ENCODE assay signal across 8 cellular contexts in genomic region chr10:42475168-42476098, GRCh38.
DNase-seq lines count a peak whose midpoint lies in the region; ATAC-seq, FAIRE-seq and TF ChIP-seq lines count a peak whose summit lies in the region.

No MANE protein-coding gene starts in this region.

- H3K27ac ChIP-seq in SJSA1, result peak overlapping the region; percentile 65
- H3K27ac ChIP-seq in heart right ventricle, result no peak overlapping the region

- H3K4me1 Mint-ChIP-seq in stimulated activated naive CD8-positive, alpha-beta T cell treated with anti-CD3 and anti-CD28 coated beads, Interleukin-15, amount 100 ng/mL, for 72 hours, result peaks cover 13% of the 10 kb centered on the region
- H3K4me1 Mint-ChIP-seq in activated naive CD4-positive, alpha-beta T cell treated with anti-CD3 and anti-CD28 coated beads, Interleukin-2, amount 10 ng/mL, durations not matched to agents 7 days and 5 days, result no peaks in the 10 kb centered on the region

- peaks cover 67% of the 10 kb centered on the region for H3K27me3 Mint-ChIP-seq in stimulated activated naive CD8-positive, alpha-beta T cell treated with anti-CD3 and anti-CD28 coated beads, Interleukin-15, amount 100 ng/mL, for 72 hours
- H3K27me3 Mint-ChIP-seq in activated naive CD4-positive, alpha-beta T cell treated with anti-CD3 and anti-CD28 coated beads, Interleukin-2, amount 10 ng/mL, durations not matched to agents 7 days and 5 days, result peaks cover 13% of the 10 kb centered on the region

- 24 to 26% methylated on average over 52 of the region's 52 CpGs for WGBS in heart right ventricle, 2 donors

- H3K4me3 ChIP-seq in SJSA1, result peak overlapping the region; percentile 75
- H3K4me3 ChIP-seq in heart right ventricle, result peak overlapping the region in 7 of 10 donors; percentile 30 to 48 (median 40)

- H3K36me3 Mint-ChIP-seq in activated naive CD4-positive, alpha-beta T cell treated with anti-CD3 and anti-CD28 coated beads, Interleukin-2, amount 10 ng/mL, durations not matched to agents 7 days and 5 days, result no peaks in the 10 kb centered on the region

- peak; percentile 40 for DNase-seq in H54 (ENCODE audit: insufficient read length, low spot score)
- peak; percentile 73 to 85 for DNase-seq in SJSA1 (ENCODE audit: low read depth in 1 of 2, low spot score in 2 of 2)
- peak in 1 of 2 donors; percentile 20 for DNase-seq in heart right ventricle
- DNase-seq in stimulated activated naive CD8-positive, alpha-beta T cell treated with anti-CD3 and anti-CD28 coated beads, Interleukin-15, amount 100 ng/mL, for 72 hours, result peak in 1 of 2 donors; percentile 1
- no peak for DNase-seq in activated naive CD4-positive, alpha-beta T cell treated with anti-CD3 and anti-CD28 coated beads, Interleukin-2, amount 10 ng/mL, durations not matched to agents 7 days and 5 days
- no peak for DNase-seq in NAMALWA (ENCODE audit: low spot score)
- no peak for DNase-seq in DMS79 treated with DMSO at 0.1 percent for 48 hours (lab: John Stamatoyannopoulos, UW)

- ATAC-seq in heart right ventricle (peak in 6 of 8 donors; percentile 29 to 57 (median 37)), GM21515 (IDR thresholded peaks at IDR 0.05; ENCODE audit: unreplicated experiment) (no peak)
- peak; percentile 28 for ATAC-seq in stimulated activated naive CD8-positive, alpha-beta T cell treated with anti-CD3 and anti-CD28 coated beads, Interleukin-15, amount 100 ng/mL, for 72 hours

- intact Hi-C loops in heart right ventricle (cut with DNase I), result no loop called here

- H3K4me1 ChIP-seq in SJSA1 (replicated peaks) (peaks cover 11% of the 10 kb centered on the region), heart right ventricle (peaks cover 0 to 7% (median 0%) of the 10 kb centered on the region in 9 donors)

- H3K36me3 ChIP-seq in SJSA1 (peaks cover 21% of the 10 kb centered on the region), heart right ventricle (no peaks in the 10 kb centered on the region)

- TF ChIP-seq POLR2A in H54 (IDR thresholded peaks at IDR 0.05; ENCODE audit: low read depth, low read length), result peak; percentile 89

- H3K4me3 Mint-ChIP-seq in stimulated activated naive CD8-positive, alpha-beta T cell treated with anti-CD3 and anti-CD28 coated beads, Interleukin-15, amount 100 ng/mL, for 72 hours, result peak overlapping the region in 1 of 2 donors; percentile 74
- H3K4me3 Mint-ChIP-seq in activated naive CD4-positive, alpha-beta T cell treated with anti-CD3 and anti-CD28 coated beads, Interleukin-2, amount 10 ng/mL, durations not matched to agents 7 days and 5 days, result no peak overlapping the region

- peak; percentile 61 for FAIRE-seq in H54 (lab: Jason Lieb, UNC)

- H3K9me3 Mint-ChIP-seq in stimulated activated naive CD8-positive, alpha-beta T cell treated with anti-CD3 and anti-CD28 coated beads, Interleukin-15, amount 100 ng/mL, for 72 hours, result peaks cover 0 to 3% of the 10 kb centered on the region in 2 donors
- H3K9me3 Mint-ChIP-seq in activated naive CD4-positive, alpha-beta T cell treated with anti-CD3 and anti-CD28 coated beads, Interleukin-2, amount 10 ng/mL, durations not matched to agents 7 days and 5 days, result peaks cover 2% of the 10 kb centered on the region

- no peak overlapping the region for H3K27ac Mint-ChIP-seq in stimulated activated naive CD8-positive, alpha-beta T cell treated with anti-CD3 and anti-CD28 coated beads, Interleukin-15, amount 100 ng/mL, for 72 hours
- H3K27ac Mint-ChIP-seq in activated naive CD4-positive, alpha-beta T cell treated with anti-CD3 and anti-CD28 coated beads, Interleukin-2, amount 10 ng/mL, durations not matched to agents 7 days and 5 days, result no peak overlapping the region

- CTCF ChIA-PET in activated naive CD4-positive, alpha-beta T cell treated with anti-CD3 and anti-CD28 coated beads, Interleukin-2, amount 10 ng/mL, durations not matched to agents 7 days and 5 days (lab: Charles Lee), result no interaction called here

- H3K9me3 ChIP-seq in SJSA1 (replicated peaks), result 0 out of 2 replicates have a peak, but pooled peaks cover 5% of the 10 kb centered on the region
- H3K9me3 ChIP-seq in heart right ventricle, result no peaks in the 10 kb centered on the region

- no peaks in the 10 kb centered on the region for H3K27me3 ChIP-seq in SJSA1 (replicated peaks)
- peaks cover 0 to 39% (median 24%) of the 10 kb centered on the region in 7 donors for H3K27me3 ChIP-seq in heart right ventricle

- no peak for TF ChIP-seq CTCF in heart right ventricle (IDR thresholded peaks at IDR 0.05)

Comparison
In these comparisons a context has a peak if more than half of its experiments do, and no peak if none do; other contexts are left out.
1. DNase-seq: peak in H54 (single experiment) and SJSA1 (2 of 2); none in activated naive CD4-positive, alpha-beta T cell treated with anti-CD3 and anti-CD28 coated beads, Interleukin-2, amount 10 ng/mL, durations not matched to agents 7 days and 5 days (single experiment), NAMALWA (single experiment) and DMS79 treated with DMSO at 0.1 percent for 48 hours (single experiment).